In genomic region chr4:83509156-83509585, GRCh38 we compare ENCODE assay signal across 8 cellular contexts. TPM values are rescaled to one million over a fixed set of nuclear protein-coding genes. Genes with fewer than 3 reads are reported as not detected.
DNase-seq lines count a peak whose midpoint lies in the region; ATAC-seq and TF ChIP-seq lines count a peak whose summit lies in the region.
"Not testable (repeated sequence)": the region's sequence is repeated elsewhere in the genome, so short reads cannot be mapped to it uniquely, and the experiment has no call there.

No MANE protein-coding gene starts in this region.

- intact Hi-C loops in Right ventricle myocardium superior (cut with DNase I), result loop anchor here (5.0 kb wide), 1 partner anchor 133 kb away; no protein-coding TSS in a partner anchor

- DNase-seq in DMS153 treated with DMSO at 0.1 percent for 48 hours (lab: John Stamatoyannopoulos, UW; ENCODE audit: unreplicated experiment) (peak; percentile 22), NCI-H69 (lab: John Stamatoyannopoulos, UW) (peak; percentile 62), astrocyte of the hippocampus (ENCODE audit: low read depth, low spot score) (peak; percentile 56), Right ventricle myocardium superior (peak; percentile 61)
- peak; percentile 10 for DNase-seq in activated CD4-positive, CD25-positive, alpha-beta regulatory T cell treated with anti-CD3 and anti-CD28 coated beads, Interleukin-2, amount 50 U/mL, for 16 hours (ENCODE audit: low read depth, low spot score)
- not testable (repeated sequence) for DNase-seq in omental fat pad (ENCODE audit: low spot score)
- DNase-seq in stimulated activated naive CD8-positive, alpha-beta T cell treated with anti-CD3 and anti-CD28 coated beads, Interleukin-15, Interleukin-2, amounts not matched to agents 100 U/mL and 50 U/mL, for 24 hours, result peak; percentile 66

- peak; percentile 68 for ATAC-seq in HG03442 (IDR thresholded peaks at IDR 0.05; ENCODE audit: unreplicated experiment)
- peak; percentile 65 for ATAC-seq in Right ventricle myocardium superior (ENCODE audit: poor library complexity)
- not testable (repeated sequence) for ATAC-seq in omental fat pad (ENCODE audit: low FRiP score)
- ATAC-seq in stimulated activated naive CD8-positive, alpha-beta T cell treated with anti-CD3 and anti-CD28 coated beads, Interleukin-15, Interleukin-2, amounts not matched to agents 100 U/mL and 50 U/mL, for 24 hours, result peak; percentile 57

- TF ChIP-seq CTCF in omental fat pad (IDR thresholded peaks at IDR 0.05), result peak in 2 of 3 donors; percentile 47 to 54

RNA-seq across cellular contexts. Expression of gene ABRAXAS1, which starts 24.3 kb away (rescaled TPM):
- total RNA-seq in Right ventricle myocardium superior (5.9 TPM), omental fat pad (10 to 100 TPM in 3 of 4 donors, 1 to 10 TPM in 1; 7.8 to 19.9 (median 11.1) TPM)

RNA-seq across cellular contexts. Expression of gene GPAT3, which starts 26.7 kb away (rescaled TPM):
- 39.6 TPM for total RNA-seq in Right ventricle myocardium superior
- 10 to 100 TPM; 11.8 to 23.4 (median 21.0) TPM for total RNA-seq in omental fat pad

RNA-seq across cellular contexts. Expression of gene MRPS18C, which starts 53.3 kb away (rescaled TPM):
- total RNA-seq in Right ventricle myocardium superior, result 68.7 TPM
- total RNA-seq in omental fat pad, result 10 to 100 TPM; 12.3 to 29.6 (median 23.9) TPM

RNA-seq across cellular contexts. Expression of gene HELQ, which starts 53.5 kb away (rescaled TPM):
- total RNA-seq in Right ventricle myocardium superior (13.8 TPM), omental fat pad (10 to 100 TPM; 13.5 to 20.0 (median 17.0) TPM)
